1 cellular context compared by ENCODE assay signal in genomic region chr12:110543965-110544364, GRCh38.
TF ChIP-seq lines count a peak whose summit lies in the region.

No MANE protein-coding gene starts in this region.

TF ChIP-seq in endothelial cell of umbilical vein, 7 proteins besides CTCF, POLR2A, EP300 and RAD21:
- no peak for TF ChIP-seq EZH2 (IDR thresholded peaks at IDR 0.05; ENCODE audit: borderline replicate concordance, low read depth, low read length, severe bottlenecking)
- TF ChIP-seq MAX (IDR thresholded peaks at IDR 0.05; ENCODE audit: insufficient read depth, insufficient read length): no peak
- TF ChIP-seq MYC (IDR thresholded peaks at IDR 0.05; ENCODE audit: low read depth, low read length): no peak
- no peak for TF ChIP-seq GATA2 (IDR thresholded peaks at IDR 0.05; ENCODE audit: insufficient read depth, insufficient read length, low read depth, low read length)
- TF ChIP-seq POLR2AphosphoS5 (IDR thresholded peaks at IDR 0.05; ENCODE audit: insufficient read depth, low read depth, low read length): no peak
- no peak for TF ChIP-seq JUN (IDR thresholded peaks at IDR 0.05; ENCODE audit: borderline replicate concordance, insufficient read depth, insufficient read length, low read depth)
- no peak for TF ChIP-seq FOS (IDR thresholded peaks at IDR 0.05; ENCODE audit: borderline replicate concordance, insufficient read depth, low read length)
TF ChIP-seq in endothelial cell of umbilical vein: peak in this region for 0.
